8 cellular contexts compared by ENCODE assay signal in genomic region chr10:19817251-19818046, GRCh38. TPM values are rescaled to one million over a fixed set of nuclear protein-coding genes. Genes with fewer than 3 reads are reported as not detected.
A peak's percentile ranks its signal among the peaks of the same experiment; 100 is the strongest.
DNase-seq lines count a peak whose midpoint lies in the region; ATAC-seq and TF ChIP-seq lines count a peak whose summit lies in the region.

No MANE protein-coding gene starts in this region.

- no peaks in the 10 kb centered on the region for H3K36me3 Mint-ChIP-seq in activated B cell treated with CpG ODN at 0.5 μM for 24 hours (ENCODE audit: low read depth)

- no peaks in the 10 kb centered on the region for H3K9me2 ChIP-seq in GM23248 (ENCODE audit: insufficient read depth)

- H3K4me3 Mint-ChIP-seq in activated B cell treated with CpG ODN at 0.5 μM for 24 hours = peak overlapping the region; percentile 66

- intact Hi-C loops in activated B cell treated with CpG ODN at 0.5 μM for 24 hours (cut with micrococcal nuclease) (loop anchor here (10.0 kb wide), 2 partner anchors 187 to 1037 kb away; no protein-coding TSS in a partner anchor), right cardiac atrium (cut with DNase I) (loop anchor here in 2 of 4 donors (10.0 kb wide), 2 partner anchors 107 to 947 kb away; no protein-coding TSS in a partner anchor), psoas muscle (cut with DNase I) (loop anchor here in 1 of 2 donors (2.0 to 5.0 kb wide), 5 partner anchors 115 to 951 kb away; no protein-coding TSS in a partner anchor)

- no peak overlapping the region for H3K9ac ChIP-seq in GM23248

- DNase-seq in GM23248 = peak; percentile 10
- no peak for DNase-seq in activated B cell treated with CpG ODN at 0.5 μM for 24 hours
- peak; percentile 24 to 71 (median 63) for DNase-seq in right cardiac atrium
- DNase-seq in psoas muscle = peak; percentile 26 to 60
- DNase-seq in NCI-H446 treated with DMSO at 0.1 percent for 48 hours (lab: John Stamatoyannopoulos, UW) = no peak
- DNase-seq in epidermal melanocyte (ENCODE audit: insufficient read length, low spot score) = no peak
- DNase-seq in activated gamma-delta T cell (lab: John Stamatoyannopoulos, UW) = no peak

- H3K36me3 ChIP-seq in ACC112 (ENCODE audit: insufficient read depth, low read length) (no peaks in the 10 kb centered on the region), GM23248 (ENCODE audit: low read depth) (no peaks in the 10 kb centered on the region), psoas muscle (ENCODE audit: insufficient read depth in 1 of 2, low read depth in 1 of 2) (no peaks in the 10 kb centered on the region)

- ATAC-seq in activated B cell treated with CpG ODN at 0.5 μM for 24 hours (ENCODE audit: low read depth) (no peak), right cardiac atrium (peak; percentile 37 to 39), psoas muscle (peak; percentile 29 to 45 (median 38))

- H2AFZ ChIP-seq in ACC112 (ENCODE audit: low read length, unreplicated experiment) = peak overlapping the region; percentile 72
- H2AFZ ChIP-seq in GM23248 = peak overlapping the region; percentile 87

- POLR2A ChIA-PET in activated B cell treated with CpG ODN at 0.5 μM for 24 hours (lab: Charles Lee) = no interaction called here

- H3K79me2 ChIP-seq in ACC112 (ENCODE audit: control insufficient read depth, insufficient read depth, low read length, unreplicated experiment) (no peaks in the 10 kb centered on the region), GM23248 (ENCODE audit: insufficient read depth) (no peaks in the 10 kb centered on the region)

- H3K4me1 ChIP-seq in ACC112 (ENCODE audit: control insufficient read depth, insufficient read depth, low read length, unreplicated experiment) = peaks cover 5% of the 10 kb centered on the region
- H3K4me1 ChIP-seq in GM23248 (ENCODE audit: insufficient read depth) = 0 out of 2 replicates have a peak, but pooled peaks cover 5% of the 10 kb centered on the region
- H3K4me1 ChIP-seq in right cardiac atrium (ENCODE audit: control insufficient read depth, insufficient read depth, low read length) = no peaks in the 10 kb centered on the region
- no peaks in the 10 kb centered on the region for H3K4me1 ChIP-seq in psoas muscle

- H3K27me3 Mint-ChIP-seq in activated B cell treated with CpG ODN at 0.5 μM for 24 hours = peaks cover 30% of the 10 kb centered on the region

- H4K20me1 ChIP-seq in GM23248 (ENCODE audit: insufficient read depth) = no peaks in the 10 kb centered on the region

- H3K27ac ChIP-seq in ACC112 (ENCODE audit: low read depth, low read length) = no peak overlapping the region
- no peak overlapping the region for H3K27ac ChIP-seq in GM23248
- H3K27ac ChIP-seq in right cardiac atrium (ENCODE audit: low read length) = peak overlapping the region; percentile 81
- H3K27ac ChIP-seq in psoas muscle = peak overlapping the region; percentile 76

- WGBS in GM23248 (ENCODE audit: low coverage in 1 of 2, low lambda C conversion rate in 2 of 2, missing lambda C conversion rate in 2 of 2), 2 experiments = 2 to 5% methylated on average over 30 to 37 of the region's 37 CpGs
- WGBS in right cardiac atrium = 1% methylated on average over 37 of the region's 37 CpGs
- WGBS in psoas muscle, 3 donors = 0 to 1% (median 1%) methylated on average over 35 to 37 of the region's 37 CpGs

- H3F3A ChIP-seq in GM23248 (ENCODE audit: insufficient read depth) = no peaks in the 10 kb centered on the region

- H3K9me3 Mint-ChIP-seq in activated B cell treated with CpG ODN at 0.5 μM for 24 hours = peaks cover 2% of the 10 kb centered on the region

- in situ Hi-C loops in GM23248 (cut with MboI) = no loop called here

- H3K27me3 ChIP-seq in ACC112 (ENCODE audit: insufficient read depth, low read length) (peaks cover 48% of the 10 kb centered on the region), GM23248 (replicated peaks; ENCODE audit: insufficient read depth) (peaks cover 50% of the 10 kb centered on the region), right cardiac atrium (ENCODE audit: control insufficient read depth, insufficient read depth) (no peaks in the 10 kb centered on the region), psoas muscle (ENCODE audit: insufficient read depth in 3 of 3, low read length in 2 of 3) (peaks cover 0 to 4% (median 0%) of the 10 kb centered on the region in 3 donors)

- no peak for TF ChIP-seq CTCF in activated B cell treated with CpG ODN at 0.5 μM for 24 hours (IDR thresholded peaks at IDR 0.05)
- no peak for TF ChIP-seq CTCF in psoas muscle (IDR thresholded peaks at IDR 0.05)

- CTCF ChIA-PET in activated B cell treated with CpG ODN at 0.5 μM for 24 hours (lab: Charles Lee) = no interaction called here

- H3K4me3 ChIP-seq in ACC112 (ENCODE audit: low read depth, low read length) (peak overlapping the region; percentile 87), GM23248 (peak overlapping the region; percentile 77), right cardiac atrium (ENCODE audit: low read length) (peak overlapping the region; percentile 74), psoas muscle (peak overlapping the region; percentile 83)

- peaks cover 20% of the 10 kb centered on the region for H3K4me1 Mint-ChIP-seq in activated B cell treated with CpG ODN at 0.5 μM for 24 hours

- H3K4me2 ChIP-seq in GM23248 (ENCODE audit: unreplicated experiment) = peak overlapping the region; percentile 98

- H3K9me3 ChIP-seq in GM23248 (ENCODE audit: low read depth) = no peaks in the 10 kb centered on the region
- no peaks in the 10 kb centered on the region for H3K9me3 ChIP-seq in right cardiac atrium (ENCODE audit: control insufficient read depth, low read length)
- H3K9me3 ChIP-seq in psoas muscle = no peaks in the 10 kb centered on the region

- no peak overlapping the region for H3K27ac Mint-ChIP-seq in activated B cell treated with CpG ODN at 0.5 μM for 24 hours

RNA-seq across cellular contexts. Expression of gene PLXDC2, which starts 1.2 kb away (rescaled TPM):
- total RNA-seq in GM23248 (2014; rRNA removed; shearing (Covaris generic)) = 2.3 and 3.5 TPM in 2 replicates
- polyA plus RNA-seq in GM23248 (2016; fragmentation: Nextera tagmentation; extraction: Ambion mirVana) = 0.81 and 0.87 TPM in 2 replicates
- total RNA-seq in activated B cell treated with CpG ODN at 0.5 μM for 24 hours = 0.16 and 0.20 TPM in 2 replicates
- 10 to 100 TPM; 25.2 to 37.4 (median 27.0) TPM for total RNA-seq in right cardiac atrium
- polyA plus RNA-seq in right cardiac atrium = 5.5 TPM
- total RNA-seq in psoas muscle = 10 to 100 TPM in 3 of 4 donors, 1 to 10 TPM in 1; 8.7 to 21.4 (median 10.4) TPM
- 1 to 10 TPM; 2.3 to 9.2 (median 4.3) TPM for polyA plus RNA-seq in psoas muscle

Comparison
In these comparisons a context has a peak if more than half of its experiments do, and no peak if none do; other contexts are left out.
1. H3K27ac ChIP-seq: peak in right cardiac atrium (single experiment) and psoas muscle (single experiment); none in ACC112 (single experiment) and GM23248 (single experiment).
2. DNase-seq: peak in GM23248 (single experiment), right cardiac atrium (3 of 3) and psoas muscle (2 of 2); none in activated B cell treated with CpG ODN at 0.5 μM for 24 hours (single experiment), NCI-H446 treated with DMSO at 0.1 percent for 48 hours (single experiment), epidermal melanocyte (single experiment) and activated gamma-delta T cell (single experiment).
3. Peak in every context shown above with its lines, with median percentiles within 50 percentile points of each other: H3K4me3 ChIP-seq.